ENCODE assay signal across 12 cellular contexts in genomic region chr12:49667319-49668090, GRCh38. TPM values are rescaled to one million over a fixed set of nuclear protein-coding genes. Genes with fewer than 3 reads are reported as not detected.
DNase-seq lines count a peak whose midpoint lies in the region; ATAC-seq and TF ChIP-seq lines count a peak whose summit lies in the region.
"Had no signal": no experiment of that assay in that cellular context is flagged by ENCODE, and none has a peak within 500 bp of the region (broad histone marks: within the 10 kb centered on the region; RNA-seq: fewer than 3 reads in every experiment).

No MANE protein-coding gene starts in this region.

- H4K8ac ChIP-seq in H9 (replicated peaks; ENCODE audit: insufficient read length, low read depth, low read length) (no peak overlapping the region), mesendoderm (ENCODE audit: low read depth, low read length) (no peak overlapping the region)

- no peak overlapping the region for H2BK12ac ChIP-seq in H9 (ENCODE audit: insufficient read length, low read depth, low read length)

- ATAC-seq in CD4-positive, CD25-positive, alpha-beta regulatory T cell (ENCODE audit: low read depth in 2 of 2), result no peak
- ATAC-seq in naive thymus-derived CD8-positive, alpha-beta T cell, result no peak
- ATAC-seq in HG03342 (IDR thresholded peaks at IDR 0.05; ENCODE audit: unreplicated experiment), result no peak

- H2BK120ac ChIP-seq in H9 (ENCODE audit: low read depth, low read length, poor library complexity, severe bottlenecking) (no peak overlapping the region), mesendoderm (ENCODE audit: low read depth, low read length) (no peak overlapping the region)

- H3K9me3 Mint-ChIP-seq in CD4-positive, CD25-positive, alpha-beta regulatory T cell, result no peaks in the 10 kb centered on the region
- no peaks in the 10 kb centered on the region for H3K9me3 Mint-ChIP-seq in H9
- H3K9me3 Mint-ChIP-seq in naive thymus-derived CD8-positive, alpha-beta T cell, result no peaks in the 10 kb centered on the region

- H2AK5ac ChIP-seq in H9 (ENCODE audit: insufficient read length, low read length) (no peak overlapping the region), mesendoderm (ENCODE audit: low read length) (no peak overlapping the region)

- H3K56ac ChIP-seq in H9 (ENCODE audit: insufficient read length, low read depth, low read length), result no peak overlapping the region
- no peak overlapping the region for H3K56ac ChIP-seq in mesendoderm (ENCODE audit: low read length)

- no peak overlapping the region for H3T11ph ChIP-seq in H9 (ENCODE audit: low read length)

- H3K4me3 Mint-ChIP-seq in CD4-positive, CD25-positive, alpha-beta regulatory T cell, result peak overlapping the region in 2 of 4 donors; percentile 14 to 32
- no peak overlapping the region for H3K4me3 Mint-ChIP-seq in H9
- peak overlapping the region in 2 of 10 donors; percentile 18 to 40 for H3K4me3 Mint-ChIP-seq in naive thymus-derived CD8-positive, alpha-beta T cell

- H4K20me1 ChIP-seq in H9 (ENCODE audit: control insufficient read depth, insufficient read depth, insufficient read length), result no peaks in the 10 kb centered on the region

- peaks cover 41 to 97% (median 68%) of the 10 kb centered on the region in 4 donors for H3K4me1 Mint-ChIP-seq in CD4-positive, CD25-positive, alpha-beta regulatory T cell
- peaks cover 15 to 26% of the 10 kb centered on the region in 2 experiments for H3K4me1 Mint-ChIP-seq in H9
- peaks cover 59 to 97% (median 95%) of the 10 kb centered on the region in 4 donors for H3K4me1 Mint-ChIP-seq in naive thymus-derived CD8-positive, alpha-beta T cell

- H4K91ac ChIP-seq in H9 (ENCODE audit: insufficient read length, low read depth, low read length), result no peak overlapping the region

- no peaks in the 10 kb centered on the region for H3K23me2 ChIP-seq in H9 (ENCODE audit: insufficient read length, low read depth, low read length, poor library complexity, severe bottlenecking)

- H3K79me1 ChIP-seq in H9 (ENCODE audit: insufficient read depth, low read depth, low read length, poor library complexity, severe bottlenecking) (no peaks in the 10 kb centered on the region), mesendoderm (ENCODE audit: low read length) (peaks cover 14% of the 10 kb centered on the region)

- no peak overlapping the region for H3K9ac ChIP-seq in H9 (ENCODE audit: extremely low read depth, insufficient read length, low read length)
- H3K9ac ChIP-seq in mesendoderm (ENCODE audit: low read length), result no peak overlapping the region

- TF ChIP-seq CTCF in H9 (conservative IDR thresholded peaks at IDR 0.05) (no peak), astrocyte of the spinal cord (IDR thresholded peaks at IDR 0.05; ENCODE audit: low read depth, low read length) (no peak)

- H2BK5ac ChIP-seq in H9 (ENCODE audit: insufficient read length, low read length) (no peak overlapping the region), mesendoderm (ENCODE audit: low read length) (no peak overlapping the region)

- no peak overlapping the region for H3K14ac ChIP-seq in H9 (ENCODE audit: insufficient read depth, low read length)

- peaks cover 68% of the 10 kb centered on the region for H3K4me1 ChIP-seq in CD4-positive, CD25-positive, alpha-beta regulatory T cell (ENCODE audit: control insufficient read depth, insufficient read depth, low read length, poor library complexity, severe bottlenecking)
- H3K4me1 ChIP-seq in H9 (ENCODE audit: insufficient read depth, low read length) (peaks cover 6% of the 10 kb centered on the region; the same call in 1 of the 2 replicates), mesendoderm (ENCODE audit: control insufficient read depth, low read depth, low read length) (peaks cover 12% of the 10 kb centered on the region)

- H2BK15ac ChIP-seq in H9 (ENCODE audit: low read depth, low read length) (no peak overlapping the region), mesendoderm (replicated peaks; ENCODE audit: low read depth) (no peak overlapping the region)

- no peak overlapping the region for H2BK20ac ChIP-seq in H9 (ENCODE audit: low read depth, low read length, poor library complexity, severe bottlenecking)

- H3K4ac ChIP-seq in H9 (ENCODE audit: low read depth, low read length), result no peak overlapping the region
- H3K4ac ChIP-seq in mesendoderm (ENCODE audit: low read depth, low read length), result no peak overlapping the region

- no peak overlapping the region for H3K4me2 ChIP-seq in H9 (ENCODE audit: insufficient read depth, insufficient read length, low read length)
- no peak overlapping the region for H3K4me2 ChIP-seq in mesendoderm (ENCODE audit: low read length)

- H3K79me2 ChIP-seq in H9 (ENCODE audit: insufficient read depth, low read length) (no peaks in the 10 kb centered on the region), mesendoderm (ENCODE audit: control insufficient read depth, insufficient read depth, low read length) (no peaks in the 10 kb centered on the region)

- H3K36me3 Mint-ChIP-seq in CD4-positive, CD25-positive, alpha-beta regulatory T cell, result peaks cover 13% of the 10 kb centered on the region
- H3K36me3 Mint-ChIP-seq in H9 (ENCODE audit: insufficient read depth in 1 of 3, low read depth in 3 of 3), result peaks cover 0 to 5% (median 0%) of the 10 kb centered on the region in 3 experiments; a peak in 2 of 7 replicates
- H3K36me3 Mint-ChIP-seq in naive thymus-derived CD8-positive, alpha-beta T cell, result peaks cover 0 to 10% (median 9%) of the 10 kb centered on the region in 3 donors

- H3K27me3 Mint-ChIP-seq in CD4-positive, CD25-positive, alpha-beta regulatory T cell, result no peaks in the 10 kb centered on the region
- H3K27me3 Mint-ChIP-seq in H9 (ENCODE audit: low read depth), result no peaks in the 10 kb centered on the region
- no peaks in the 10 kb centered on the region for H3K27me3 Mint-ChIP-seq in naive thymus-derived CD8-positive, alpha-beta T cell

- DNase-seq in CD4-positive, CD25-positive, alpha-beta regulatory T cell, result no peak
- DNase-seq in H9 (no peak), astrocyte of the spinal cord (ENCODE audit: low read depth, low spot score) (peak; percentile 48), mesendoderm (no peak), DMS53 treated with DMSO at 0.1 percent for 48 hours (lab: John Stamatoyannopoulos, UW; ENCODE audit: unreplicated experiment) (no peak)
- DNase-seq in naive thymus-derived CD8-positive, alpha-beta T cell, result no peak
- DNase-seq: activated CD8-positive, alpha-beta memory T cell treated with anti-CD3 and anti-CD28 coated beads, Interleukin-2, amount 50 U/mL, for 4 hours; Calu3; Karpas-422; stimulated activated CD4-positive, alpha-beta T cell treated with anti-CD3 and anti-CD28 coated beads, Interleukin-1b, Interleukin-23, amount 100 ng/mL, for 48 hours; stomach had no signal

- H3K18ac ChIP-seq in H9 (ENCODE audit: insufficient read length, low read depth, low read length) (no peak overlapping the region), mesendoderm (ENCODE audit: low read length) (no peak overlapping the region)

- H3K27ac Mint-ChIP-seq in CD4-positive, CD25-positive, alpha-beta regulatory T cell, result peak overlapping the region; percentile 74 to 95 (median 80)
- peak overlapping the region in 2 of 3 experiments; percentile 16 to 65; a peak in 2 of 7 replicates for H3K27ac Mint-ChIP-seq in H9
- peak overlapping the region in 9 of 10 donors; percentile 69 to 98 (median 89) for H3K27ac Mint-ChIP-seq in naive thymus-derived CD8-positive, alpha-beta T cell

- H3K27ac ChIP-seq in CD4-positive, CD25-positive, alpha-beta regulatory T cell (ENCODE audit: insufficient read depth, low read length, poor library complexity, severe bottlenecking), result no peak overlapping the region
- no peak overlapping the region for H3K27ac ChIP-seq in H9 (ENCODE audit: insufficient read length, low read depth, low read length)
- no peak overlapping the region for H3K27ac ChIP-seq in mesendoderm (ENCODE audit: low read depth, low read length)
- H3K27ac ChIP-seq: stomach had no signal

- no peaks in the 10 kb centered on the region for H3K27me3 ChIP-seq in CD4-positive, CD25-positive, alpha-beta regulatory T cell (ENCODE audit: control insufficient read depth, insufficient read depth, low read length)
- H3K27me3 ChIP-seq in H9 (ENCODE audit: insufficient read depth, low read length) (no peaks in the 10 kb centered on the region), mesendoderm (ENCODE audit: insufficient read depth, low read length, poor library complexity) (no peaks in the 10 kb centered on the region)
- H3K27me3 ChIP-seq: stomach had no signal

- H3K23ac ChIP-seq in H9 (ENCODE audit: insufficient read length, low read depth, low read length) (no peak overlapping the region), mesendoderm (ENCODE audit: low read length) (no peak overlapping the region)

- no peak overlapping the region for H4K5ac ChIP-seq in H9 (ENCODE audit: insufficient read length, low read depth, low read length)
- no peak overlapping the region for H4K5ac ChIP-seq in mesendoderm (ENCODE audit: low read length)

- H3K9me3 ChIP-seq in CD4-positive, CD25-positive, alpha-beta regulatory T cell (ENCODE audit: control insufficient read depth in 2 of 2, low read length in 2 of 2), result no peaks in the 10 kb centered on the region
- H3K9me3 ChIP-seq in H9 (ENCODE audit: control insufficient read depth, low read depth, low read length), result no peaks in the 10 kb centered on the region
- H3K9me3 ChIP-seq: stomach had no signal

- no peaks in the 10 kb centered on the region for H3K36me3 ChIP-seq in CD4-positive, CD25-positive, alpha-beta regulatory T cell (ENCODE audit: control insufficient read depth, insufficient read depth, low read length)
- no peaks in the 10 kb centered on the region for H3K36me3 ChIP-seq in mesendoderm (ENCODE audit: control insufficient read depth, insufficient read depth, low read length)

- no CpG with 5 or more reads among the region's 2 CpGs for WGBS in H9 (ENCODE audit: extremely low coverage, insufficient read length, low lambda C conversion rate)
- no CpG with 5 or more reads among the region's 2 CpGs for WGBS in mesendoderm (ENCODE audit: extremely low coverage, insufficient coverage, low lambda C conversion rate)

- no peak overlapping the region for H3K4me3 ChIP-seq in CD4-positive, CD25-positive, alpha-beta regulatory T cell (ENCODE audit: low read depth, low read length)
- no peak overlapping the region for H3K4me3 ChIP-seq in astrocyte of the spinal cord (ENCODE audit: low read depth, low read length)
- no peak overlapping the region for H3K4me3 ChIP-seq in mesendoderm (ENCODE audit: low read length)
- H3K4me3 ChIP-seq: stomach had no signal

- POLR2A ChIA-PET in naive thymus-derived CD8-positive, alpha-beta T cell (lab: Charles Lee), result interaction anchor here (0.9 to 9.7 kb wide), 2 partner anchors 19 to 37 kb away, joined by 3 to 81 read pairs; partner anchors contain the start of gene FMNL3

- H2AFZ ChIP-seq in H9 (ENCODE audit: low read length), result no peak overlapping the region

- in situ Hi-C loops in astrocyte of the spinal cord (cut with HindIII; ENCODE audit: low sequenced_read_pairs), result no loop called here

RNA-seq across cellular contexts. Expression of gene FMNL3, which starts 39.7 kb away (rescaled TPM):
- total RNA-seq in CD4-positive, CD25-positive, alpha-beta regulatory T cell, result 21.4 TPM
- 1 to 10 TPM; 3.8 to 9.0 (median 5.0) TPM for polyA plus RNA-seq in CD4-positive, CD25-positive, alpha-beta regulatory T cell
- 20.5 and 22.8 TPM in 2 replicates for total RNA-seq in H9 (2021)
- total RNA-seq in naive thymus-derived CD8-positive, alpha-beta T cell, result 10 to 100 TPM; 34.4 to 36.5 TPM
- polyA plus RNA-seq in naive thymus-derived CD8-positive, alpha-beta T cell, result 10 to 100 TPM in 1 of 3 donors, 1 to 10 TPM in 2; 7.6 to 12.1 (median 8.4) TPM
- polyA plus RNA-seq in mesendoderm (2013, experiment 1 of 2), result 11.1 TPM
- polyA plus RNA-seq in mesendoderm (2013, experiment 2 of 2), result 11.3 TPM

RNA-seq across cellular contexts. Expression of gene PRPF40B, which starts 44.1 kb away (rescaled TPM):
- 6.3 TPM for total RNA-seq in CD4-positive, CD25-positive, alpha-beta regulatory T cell
- polyA plus RNA-seq in CD4-positive, CD25-positive, alpha-beta regulatory T cell, result 1 to 10 TPM in 3 of 4 donors, under 1 TPM in 1; 0.78 to 3.2 (median 1.7) TPM
- total RNA-seq in H9 (2021), result 17.4 and 19.0 TPM in 2 replicates
- 10 to 100 TPM; 13.6 to 16.7 TPM for total RNA-seq in naive thymus-derived CD8-positive, alpha-beta T cell
- 1 to 10 TPM; 1.5 to 4.0 (median 2.3) TPM for polyA plus RNA-seq in naive thymus-derived CD8-positive, alpha-beta T cell
- polyA plus RNA-seq in mesendoderm (2013, experiment 1 of 2), result 4.3 TPM
- polyA plus RNA-seq in mesendoderm (2013, experiment 2 of 2), result 4.5 TPM
